ENCODE assay signal across 2 cellular contexts in genomic region chr11:126585388-126586302, GRCh38.
A peak's percentile ranks its signal among the peaks of the same experiment; 100 is the strongest.
TF ChIP-seq lines count a peak whose summit lies in the region.

No MANE protein-coding gene starts in this region.

TF ChIP-seq in HEK293, 187 proteins besides CTCF, POLR2A, EP300 and RAD21 (continues in another document):
- TF ChIP-seq ZNF629 (tag by site-specific recombination; IDR thresholded peaks at IDR 0.05) (peak; percentile 89), SCRT2 (tag by site-specific recombination; IDR thresholded peaks at IDR 0.05) (0 out of 2 replicates have a peak, but pooled peaks have one; percentile 14), GLIS2 (tag by site-specific recombination; IDR thresholded peaks at IDR 0.05) (0 out of 2 replicates have a peak, but pooled peaks have one; percentile 20), TRIM28 (IDR thresholded peaks at IDR 0.05; ENCODE audit: borderline replicate concordance, low read length) (peak; percentile 89), WT1 (tag by site-specific recombination; IDR thresholded peaks at IDR 0.05) (peak; percentile 92), ZNF580 (tag by site-specific recombination; IDR thresholded peaks at IDR 0.05) (no peak), OSR2 (tag by site-specific recombination; IDR thresholded peaks at IDR 0.05) (peak; percentile 83), ZBTB8A (tag by site-specific recombination; IDR thresholded peaks at IDR 0.05) (peak; percentile 50), ZNF843 (tag by site-specific recombination; IDR thresholded peaks at IDR 0.05) (peak; percentile 61), MYNN (tag by site-specific recombination; IDR thresholded peaks at IDR 0.05; ENCODE audit: borderline replicate concordance) (no peak), KLF1 (tag by site-specific recombination; IDR thresholded peaks at IDR 0.05) (0 out of 2 replicates have a peak, but pooled peaks have one; percentile 11), SP7 (tag by site-specific recombination; IDR thresholded peaks at IDR 0.05) (peak; percentile 80), FEZF1 (tag by site-specific recombination; IDR thresholded peaks at IDR 0.05) (peak; percentile 86), ATF2 (tag by site-specific recombination; IDR thresholded peaks at IDR 0.05; ENCODE audit: low read depth) (peak; percentile 67)
- TF ChIP-seq, protein P1, sequence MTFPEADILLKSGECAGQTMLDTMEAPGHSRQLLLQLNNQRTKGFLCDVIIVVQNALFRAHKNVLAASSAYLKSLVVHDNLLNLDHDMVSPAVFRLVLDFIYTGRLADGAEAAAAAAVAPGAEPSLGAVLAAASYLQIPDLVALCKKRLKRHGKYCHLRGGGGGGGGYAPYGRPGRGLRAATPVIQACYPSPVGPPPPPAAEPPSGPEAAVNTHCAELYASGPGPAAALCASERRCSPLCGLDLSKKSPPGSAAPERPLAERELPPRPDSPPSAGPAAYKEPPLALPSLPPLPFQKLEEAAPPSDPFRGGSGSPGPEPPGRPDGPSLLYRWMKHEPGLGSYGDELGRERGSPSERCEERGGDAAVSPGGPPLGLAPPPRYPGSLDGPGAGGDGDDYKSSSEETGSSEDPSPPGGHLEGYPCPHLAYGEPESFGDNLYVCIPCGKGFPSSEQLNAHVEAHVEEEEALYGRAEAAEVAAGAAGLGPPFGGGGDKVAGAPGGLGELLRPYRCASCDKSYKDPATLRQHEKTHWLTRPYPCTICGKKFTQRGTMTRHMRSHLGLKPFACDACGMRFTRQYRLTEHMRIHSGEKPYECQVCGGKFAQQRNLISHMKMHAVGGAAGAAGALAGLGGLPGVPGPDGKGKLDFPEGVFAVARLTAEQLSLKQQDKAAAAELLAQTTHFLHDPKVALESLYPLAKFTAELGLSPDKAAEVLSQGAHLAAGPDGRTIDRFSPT (tag by site-specific recombination; IDR thresholded peaks at IDR 0.05), result peak; percentile 51; the same call in 1 of the 2 replicates
- TF ChIP-seq, protein P2, sequence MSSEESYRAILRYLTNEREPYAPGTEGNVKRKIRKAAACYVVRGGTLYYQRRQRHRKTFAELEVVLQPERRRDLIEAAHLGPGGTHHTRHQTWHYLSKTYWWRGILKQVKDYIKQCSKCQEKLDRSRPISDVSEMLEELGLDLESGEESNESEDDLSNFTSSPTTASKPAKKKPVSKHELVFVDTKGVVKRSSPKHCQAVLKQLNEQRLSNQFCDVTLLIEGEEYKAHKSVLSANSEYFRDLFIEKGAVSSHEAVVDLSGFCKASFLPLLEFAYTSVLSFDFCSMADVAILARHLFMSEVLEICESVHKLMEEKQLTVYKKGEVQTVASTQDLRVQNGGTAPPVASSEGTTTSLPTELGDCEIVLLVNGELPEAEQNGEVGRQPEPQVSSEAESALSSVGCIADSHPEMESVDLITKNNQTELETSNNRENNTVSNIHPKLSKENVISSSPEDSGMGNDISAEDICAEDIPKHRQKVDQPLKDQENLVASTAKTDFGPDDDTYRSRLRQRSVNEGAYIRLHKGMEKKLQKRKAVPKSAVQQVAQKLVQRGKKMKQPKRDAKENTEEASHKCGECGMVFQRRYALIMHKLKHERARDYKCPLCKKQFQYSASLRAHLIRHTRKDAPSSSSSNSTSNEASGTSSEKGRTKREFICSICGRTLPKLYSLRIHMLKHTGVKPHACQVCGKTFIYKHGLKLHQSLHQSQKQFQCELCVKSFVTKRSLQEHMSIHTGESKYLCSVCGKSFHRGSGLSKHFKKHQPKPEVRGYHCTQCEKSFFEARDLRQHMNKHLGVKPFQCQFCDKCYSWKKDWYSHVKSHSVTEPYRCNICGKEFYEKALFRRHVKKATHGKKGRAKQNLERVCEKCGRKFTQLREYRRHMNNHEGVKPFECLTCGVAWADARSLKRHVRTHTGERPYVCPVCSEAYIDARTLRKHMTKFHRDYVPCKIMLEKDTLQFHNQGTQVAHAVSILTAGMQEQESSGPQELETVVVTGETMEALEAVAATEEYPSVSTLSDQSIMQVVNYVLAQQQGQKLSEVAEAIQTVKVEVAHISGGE (tag by site-specific recombination; conservative IDR thresholded peaks at IDR 0.05; ENCODE audit: low read depth), result peak; percentile 60; the same call in 1 of the 2 replicates

TF ChIP-seq in H1, 55 proteins besides CTCF, POLR2A, EP300 and RAD21:
- 0 out of 2 replicates have a peak, but pooled peaks have one; percentile 65 for TF ChIP-seq YY1 (IDR thresholded peaks at IDR 0.05; ENCODE audit: low read depth, low read length)
- no peak for TF ChIP-seq RXRA (IDR thresholded peaks at IDR 0.05; ENCODE audit: insufficient read depth, low read depth, low read length)
- TF ChIP-seq CTBP2 (IDR thresholded peaks at IDR 0.05; ENCODE audit: borderline replicate concordance, insufficient read depth, insufficient read length, low read length), result peak; percentile 30
- TF ChIP-seq SRF (IDR thresholded peaks at IDR 0.05; ENCODE audit: low read depth, low read length), result no peak
- no peak for TF ChIP-seq POLR2AphosphoS5 (IDR thresholded peaks at IDR 0.05; ENCODE audit: low read depth, low read length)
- TF ChIP-seq CEBPB (IDR thresholded peaks at IDR 0.05; ENCODE audit: low read depth, low read length), result no peak
- TF ChIP-seq RBBP5 (IDR thresholded peaks at IDR 0.05; ENCODE audit: borderline replicate concordance, low read depth, low read length), result peak; percentile 91; the same call in 1 of the 2 replicates
- TF ChIP-seq SAP30 (IDR thresholded peaks at IDR 0.05; ENCODE audit: insufficient read depth, insufficient replicate concordance, low read length), result no peak
